Comparison of ENCODE assay signal across 30 cellular contexts in the genomic region with DNA sequence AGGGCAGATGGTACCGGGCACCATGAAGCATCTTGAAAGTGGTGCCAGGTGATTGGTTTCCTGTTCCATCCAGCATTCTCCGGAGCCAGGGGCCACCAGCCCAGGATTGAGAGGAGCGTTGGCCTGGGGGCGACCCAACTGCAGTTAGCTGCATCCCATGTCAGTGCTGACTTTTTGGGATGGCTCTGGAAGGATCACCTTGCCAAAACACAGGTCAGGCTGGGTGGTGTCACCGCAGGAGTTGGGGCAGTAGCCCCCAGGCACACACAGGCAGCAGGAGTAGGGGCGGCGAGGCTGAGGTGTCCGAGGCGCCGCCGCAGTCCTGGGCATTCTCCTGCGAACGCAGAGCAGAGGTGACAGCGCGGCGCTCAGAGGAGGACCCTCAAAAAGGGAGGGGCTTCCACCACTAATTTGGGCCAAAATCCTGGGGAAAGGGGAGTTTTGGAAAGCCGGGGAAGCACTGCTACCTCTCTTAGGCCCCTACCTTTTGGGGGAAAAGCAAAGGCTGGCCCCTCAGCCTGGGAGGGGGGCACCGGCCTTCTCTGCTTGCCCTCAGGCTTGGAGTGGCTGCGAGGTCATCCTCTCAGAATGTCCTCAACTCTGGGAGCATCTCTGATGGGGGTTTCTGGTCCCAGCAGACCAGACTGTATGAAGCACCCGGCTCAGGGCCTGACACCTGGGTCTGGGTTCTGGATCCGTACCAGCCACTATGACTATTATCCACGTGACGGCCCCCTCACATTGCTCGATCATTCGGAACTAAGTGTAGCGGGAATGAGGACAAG. TPM values are rescaled to one million over a fixed set of nuclear protein-coding genes. Genes with fewer than 3 reads are reported as not detected.
DNase-seq lines count a peak whose midpoint lies in the region; ATAC-seq and TF ChIP-seq lines count a peak whose summit lies in the region.
"Had no signal": no experiment of that assay in that cellular context is flagged by ENCODE, and none has a peak within 500 bp of the region (broad histone marks: within the 10 kb centered on the region; RNA-seq: fewer than 3 reads in every experiment).

No MANE protein-coding gene starts in this region.

- H3K27me3 ChIP-seq in heart left ventricle (no peaks in the 10 kb centered on the region), upper lobe of right lung (no peaks in the 10 kb centered on the region)
- H3K27me3 ChIP-seq: SJSA1, tibial artery had no signal

- ATAC-seq in heart left ventricle (no peak), left cardiac atrium (no peak), upper lobe of right lung (no peak), GM18858 (IDR thresholded peaks at IDR 0.05; ENCODE audit: unreplicated experiment) (no peak), HG03439 (IDR thresholded peaks at IDR 0.05; ENCODE audit: unreplicated experiment) (no peak)
- ATAC-seq: activated naive CD8-positive, alpha-beta T cell treated with anti-CD3 and anti-CD28 coated beads, Interleukin-2, amount 50 U/mL, for 24 hours; stimulated activated naive CD8-positive, alpha-beta T cell treated with anti-CD3 and anti-CD28 coated beads, Interleukin-15, Interleukin-2, amounts not matched to agents 100 U/mL and 50 U/mL, for 24 hours had no signal

- peaks cover 0 to 1% (median 0%) of the 10 kb centered on the region in 9 donors for H3K36me3 ChIP-seq in heart left ventricle
- no peaks in the 10 kb centered on the region for H3K36me3 ChIP-seq in upper lobe of right lung
- H3K36me3 ChIP-seq: neural progenitor cell, SJSA1, tibial artery had no signal

- H3K9me3 ChIP-seq in heart left ventricle (no peaks in the 10 kb centered on the region), upper lobe of right lung (no peaks in the 10 kb centered on the region)
- H3K9me3 ChIP-seq: Caco-2, SJSA1, tibial artery had no signal

- peaks cover 61% of the 10 kb centered on the region for H3K4me1 Mint-ChIP-seq in nephron progenitor cell

- H3K27ac Mint-ChIP-seq in nephron progenitor cell, result peak overlapping the region; percentile 34
- H3K27ac Mint-ChIP-seq: activated CD4-positive, alpha-beta memory T cell treated with anti-CD3 and anti-CD28 coated beads for 36 hours; activated naive CD8-positive, alpha-beta T cell treated with anti-CD3 and anti-CD28 coated beads, Interleukin-2, amount 50 U/mL, for 24 hours; memory B cell; neural progenitor cell had no signal

- DNase-seq in heart left ventricle (peak in 1 of 5 donors; percentile 25), left cardiac atrium (no peak), coronary artery (ENCODE audit: low spot score) (peak; percentile 69), nephron progenitor cell (no peak), upper lobe of right lung (peak; percentile 56), iPS-NIHi11 (ENCODE audit: low spot score) (no peak)
- DNase-seq: activated CD4-positive, alpha-beta memory T cell treated with anti-CD3 and anti-CD28 coated beads for 36 hours; activated effector memory CD4-positive, alpha-beta T cell treated with Interleukin-2 at 50 U/mL for 16 hours; activated naive CD8-positive, alpha-beta T cell treated with anti-CD3 and anti-CD28 coated beads, Interleukin-2, amount 50 U/mL, for 24 hours; C1 segment of cervical spinal cord; Caco-2; central memory CD4-positive, alpha-beta T cell; DMS79; GDM1; glutamatergic neuron; KBM-7; MM.1S; NCI-H2029; NCI-H526 treated with DMSO at 0.1 percent for 48 hours; stimulated activated naive CD8-positive, alpha-beta T cell treated with anti-CD3 and anti-CD28 coated beads, Interleukin-15, Interleukin-2, amounts not matched to agents 100 U/mL and 50 U/mL, for 24 hours; tibial artery had no signal

- H3K4me3 ChIP-seq in heart left ventricle (no peak overlapping the region), coronary artery (no peak overlapping the region), upper lobe of right lung (no peak overlapping the region)
- H3K4me3 ChIP-seq: neural progenitor cell, SJSA1, tibial artery had no signal

- no peaks in the 10 kb centered on the region for H3K9me3 Mint-ChIP-seq in nephron progenitor cell
- H3K9me3 Mint-ChIP-seq: activated CD4-positive, alpha-beta memory T cell treated with anti-CD3 and anti-CD28 coated beads for 36 hours; activated naive CD8-positive, alpha-beta T cell treated with anti-CD3 and anti-CD28 coated beads, Interleukin-2, amount 50 U/mL, for 24 hours; H9; memory B cell; neural progenitor cell had no signal

- 90 to 95% (median 91%) methylated on average over 18 to 26 of the region's 26 CpGs for WGBS in heart left ventricle, 4 donors

- H3K36me3 Mint-ChIP-seq in nephron progenitor cell (ENCODE audit: low read depth), result peaks cover 4% of the 10 kb centered on the region
- H3K36me3 Mint-ChIP-seq: activated CD4-positive, alpha-beta memory T cell treated with anti-CD3 and anti-CD28 coated beads for 36 hours; memory B cell; neural progenitor cell had no signal

- H3K4me3 Mint-ChIP-seq in nephron progenitor cell, result no peak overlapping the region
- H3K4me3 Mint-ChIP-seq: activated CD4-positive, alpha-beta memory T cell treated with anti-CD3 and anti-CD28 coated beads for 36 hours; activated naive CD8-positive, alpha-beta T cell treated with anti-CD3 and anti-CD28 coated beads, Interleukin-2, amount 50 U/mL, for 24 hours; H9; memory B cell; neural progenitor cell had no signal

- H3K27me3 Mint-ChIP-seq in nephron progenitor cell (ENCODE audit: low read depth, poor library complexity), result peaks cover 15% of the 10 kb centered on the region
- H3K27me3 Mint-ChIP-seq: activated CD4-positive, alpha-beta memory T cell treated with anti-CD3 and anti-CD28 coated beads for 36 hours; activated naive CD8-positive, alpha-beta T cell treated with anti-CD3 and anti-CD28 coated beads, Interleukin-2, amount 50 U/mL, for 24 hours; memory B cell had no signal

- no peak for TF ChIP-seq POLR2A in heart left ventricle (IDR thresholded peaks at IDR 0.05)

- H3K27ac ChIP-seq in heart left ventricle (peak overlapping the region in 10 of 12 donors; percentile 2 to 86 (median 59)), coronary artery (no peak overlapping the region), upper lobe of right lung (no peak overlapping the region)
- H3K27ac ChIP-seq: neural progenitor cell, SJSA1, tibial artery had no signal

- H3K4me1 ChIP-seq in heart left ventricle (peaks cover 8 to 46% (median 27%) of the 10 kb centered on the region in 12 donors), upper lobe of right lung (peaks cover 11% of the 10 kb centered on the region)

- intact Hi-C loops in heart left ventricle (cut with DNase I), result loop anchor here in 3 of 10 donors (10.0 kb wide), 2 partner anchors 241 to 991 kb away; no protein-coding TSS in a partner anchor
- intact Hi-C loops in left cardiac atrium (cut with DNase I), result loop anchor here (5.0 to 10.0 kb wide), 2 partner anchors 141 to 241 kb away; no protein-coding TSS in a partner anchor
- intact Hi-C loops in upper lobe of right lung (cut with DNase I), result loop anchor here (5.0 kb wide), 1 partner anchor 141 kb away; no protein-coding TSS in a partner anchor

- TF ChIP-seq CTCF in heart left ventricle (IDR thresholded peaks at IDR 0.05) (no peak), coronary artery (IDR thresholded peaks at IDR 0.05) (no peak), nephron progenitor cell (IDR thresholded peaks at IDR 0.05) (no peak), upper lobe of right lung (IDR thresholded peaks at IDR 0.05) (no peak)

RNA-seq across cellular contexts. Expression of gene LRTM2, which starts 26.7 kb away (rescaled TPM):
- total RNA-seq in heart left ventricle (not detected), left cardiac atrium (not detected), upper lobe of right lung (not detected)
- polyA plus RNA-seq in heart left ventricle, result not detected
- total RNA-seq: activated CD4-positive, alpha-beta memory T cell treated with anti-CD3 and anti-CD28 coated beads for 36 hours; Caco-2; H9; HT1080; posterior vena cava; SJSA1; T-helper 1 cell treated with Interleukin-12 subunit alpha and Interleukin-12 subunit beta and Interleukin-4 antibody, amounts not matched to agents 30 ng/mL and 1 ng/mL, for 36 hours had no signal

Comparison
In these comparisons a context has a peak if more than half of its experiments do, and no peak if none do; other contexts are left out.
1. DNase-seq: peak in coronary artery (single experiment) and upper lobe of right lung (single experiment); none in left cardiac atrium (single experiment), nephron progenitor cell (single experiment) and iPS-NIHi11 (single experiment).
2. H3K27ac ChIP-seq: peak in heart left ventricle (10 of 12); none in coronary artery (0 of 2) and upper lobe of right lung (single experiment).